In genomic region chr15:74962671-74963070, GRCh38 we compare ENCODE assay signal across 29 cellular contexts.
"Had no signal": no experiment of that assay in that cellular context is flagged by ENCODE, and none has a peak within 500 bp of the region (broad histone marks: within the 10 kb centered on the region; RNA-seq: fewer than 3 reads in every experiment).

No MANE protein-coding gene starts in this region.

- H3K9me3 Mint-ChIP-seq: activated B cell treated with CpG ODN at 0.5 μM for 24 hours; activated CD8-positive, alpha-beta T cell treated with anti-CD3 and anti-CD28 coated beads for 36 hours; activated naive CD4-positive, alpha-beta T cell treated with anti-CD3 and anti-CD28 coated beads for 36 hours; activated naive CD4-positive, alpha-beta T cell treated with anti-CD3 and anti-CD28 coated beads, Interleukin-2, amount 50 U/mL, for 24 hours; activated naive CD8-positive, alpha-beta T cell treated with anti-CD3 and anti-CD28 coated beads, Interleukin-2, amount 10 ng/mL, durations not matched to agents 7 days and 5 days; activated T-cell treated with anti-CD3 and anti-CD28 coated beads, Interleukin-2, amount 50 U/mL, for 4 hours; activated T-helper 2 cell treated with anti-CD3 and anti-CD28 coated beads, Interferon-gamma antibody, Interleukin-2, Interleukin-4, amounts not matched to agents 10 μg/mL and 5 μg/mL and 100 μg/mL, durations not matched to agents 14 hours and 24 hours and 36 hours; central memory CD8-positive, alpha-beta T cell; dendritic cell treated with granulocyte-macrophage colony-stimulating factor and Interleukin-4, amounts not matched to agents 40 ng/mL and 50 ng/mL, for 4 days; endodermal cell; T-helper 2 cell treated with Interferon-gamma antibody and Interleukin-4, amounts not matched to agents 5 μg/mL and 100 μg/mL, for 36 hours had no signal

- H3K36me3 Mint-ChIP-seq: activated naive CD4-positive, alpha-beta T cell treated with anti-CD3 and anti-CD28 coated beads, Interleukin-2, amount 50 U/mL, for 24 hours; activated naive CD8-positive, alpha-beta T cell treated with anti-CD3 and anti-CD28 coated beads, Interleukin-2, amount 10 ng/mL, durations not matched to agents 7 days and 5 days had no signal

- DNase-seq: activated B cell treated with CpG ODN at 0.5 μM for 24 hours; activated CD4-positive, alpha-beta T cell treated with anti-CD3 and anti-CD28 coated beads for 48 hours; activated CD4-positive, alpha-beta T cell treated with anti-CD3 and anti-CD28 coated beads, Interleukin-2, amount 50 U/mL, for 1 hour; activated CD4-positive, alpha-beta T cell treated with anti-CD3 and anti-CD28 coated beads, Interleukin-2, amount 50 U/mL, for 48 hours; activated CD8-positive, alpha-beta memory T cell treated with anti-CD3 and anti-CD28 coated beads for 24 hours; activated CD8-positive, alpha-beta T cell treated with anti-CD3 and anti-CD28 coated beads for 36 hours; activated effector memory CD4-positive, alpha-beta T cell treated with anti-CD3 and anti-CD28 coated beads, Interleukin-2, amount 50 U/mL, for 16 hours; activated naive CD4-positive, alpha-beta T cell treated with anti-CD3 and anti-CD28 coated beads for 36 hours; activated naive CD8-positive, alpha-beta T cell treated with anti-CD3 and anti-CD28 coated beads, Interleukin-2, amount 10 ng/mL, durations not matched to agents 7 days and 5 days; activated T-cell treated with anti-CD3 and anti-CD28 coated beads, Interleukin-2, amount 50 U/mL, for 4 hours; amniotic stem cell; anterior cingulate cortex; brain microvascular endothelial cell; dorsolateral prefrontal cortex; effector memory CD4-positive, alpha-beta T cell; endodermal cell; erythroblast; foreskin keratinocyte; gastrocnemius medialis; heart right ventricle; T-helper 17 cell; T1000; WERI-Rb-1 had no signal

- ATAC-seq: activated CD4-positive, CD25-positive, alpha-beta regulatory T cell treated with anti-CD3 and anti-CD28 coated beads, Interleukin-2, amount 50 U/mL, for 24 hours; activated CD8-positive, alpha-beta T cell treated with anti-CD3 and anti-CD28 coated beads for 36 hours; activated T-cell treated with anti-CD3 and anti-CD28 coated beads, Interleukin-2, amount 50 U/mL, for 4 hours; foreskin keratinocyte; gastrocnemius medialis; heart right ventricle; T-helper 17 cell had no signal

- H3K4me3 Mint-ChIP-seq: activated B cell treated with CpG ODN at 0.5 μM for 24 hours; activated CD8-positive, alpha-beta T cell treated with anti-CD3 and anti-CD28 coated beads for 36 hours; activated naive CD4-positive, alpha-beta T cell treated with anti-CD3 and anti-CD28 coated beads for 36 hours; activated naive CD4-positive, alpha-beta T cell treated with anti-CD3 and anti-CD28 coated beads, Interleukin-2, amount 50 U/mL, for 24 hours; activated naive CD8-positive, alpha-beta T cell treated with anti-CD3 and anti-CD28 coated beads, Interleukin-2, amount 10 ng/mL, durations not matched to agents 7 days and 5 days; activated T-cell treated with anti-CD3 and anti-CD28 coated beads, Interleukin-2, amount 50 U/mL, for 4 hours; central memory CD8-positive, alpha-beta T cell; dendritic cell treated with granulocyte-macrophage colony-stimulating factor and Interleukin-4, amounts not matched to agents 40 ng/mL and 50 ng/mL, for 4 days; endodermal cell; T-helper 17 cell; T-helper 2 cell treated with Interferon-gamma antibody and Interleukin-4, amounts not matched to agents 5 μg/mL and 100 μg/mL, for 36 hours had no signal

- H3K27ac Mint-ChIP-seq: activated B cell treated with CpG ODN at 0.5 μM for 24 hours; activated CD8-positive, alpha-beta T cell treated with anti-CD3 and anti-CD28 coated beads for 36 hours; activated naive CD4-positive, alpha-beta T cell treated with anti-CD3 and anti-CD28 coated beads for 36 hours; activated naive CD8-positive, alpha-beta T cell treated with anti-CD3 and anti-CD28 coated beads, Interleukin-2, amount 10 ng/mL, durations not matched to agents 7 days and 5 days; activated T-helper 2 cell treated with anti-CD3 and anti-CD28 coated beads, Interferon-gamma antibody, Interleukin-2, Interleukin-4, amounts not matched to agents 10 μg/mL and 5 μg/mL and 100 μg/mL, durations not matched to agents 14 hours and 24 hours and 36 hours; dendritic cell treated with granulocyte-macrophage colony-stimulating factor and Interleukin-4, amounts not matched to agents 40 ng/mL and 50 ng/mL, for 4 days; endodermal cell; T-helper 17 cell; T-helper 2 cell treated with Interferon-gamma antibody and Interleukin-4, amounts not matched to agents 5 μg/mL and 100 μg/mL, for 36 hours had no signal
